In genomic region chr19:48638831-48639381, GRCh38 we compare ENCODE assay signal across 8 cellular contexts. TPM values are rescaled to one million over a fixed set of nuclear protein-coding genes. Genes with fewer than 3 reads are reported as not detected.
A peak's percentile ranks its signal among the peaks of the same experiment; 100 is the strongest.
DNase-seq lines count a peak whose midpoint lies in the region; ATAC-seq and TF ChIP-seq lines count a peak whose summit lies in the region.

No MANE protein-coding gene starts in this region.

- peak overlapping the region; percentile 90 to 99 (median 97) for H3K27ac ChIP-seq in BLaER1 treated with 17β-estradiol and CSF1 and Interleukin-3, amounts not matched to agents 10 nM and 100 nM
- H3K27ac ChIP-seq in MM.1S (ENCODE audit: low read length), result no peak overlapping the region
- peak overlapping the region; percentile 93 for H3K27ac ChIP-seq in colonic mucosa
- H3K27ac ChIP-seq in neural cell (ENCODE audit: low read length), result peak overlapping the region; percentile 83

- H3K27me3 ChIP-seq in BLaER1 treated with 17β-estradiol and CSF1 and Interleukin-3, amounts not matched to agents 10 nM and 100 nM, result no peaks in the 10 kb centered on the region
- H3K27me3 ChIP-seq in MM.1S (replicated peaks; ENCODE audit: insufficient read depth, low read length) (peaks cover 25% of the 10 kb centered on the region), colonic mucosa (no peaks in the 10 kb centered on the region), neural cell (ENCODE audit: insufficient read depth, low read depth, low read length) (no peaks in the 10 kb centered on the region)

- peaks cover 33 to 53% (median 42%) of the 10 kb centered on the region in 10 experiments for H3K4me1 ChIP-seq in BLaER1 treated with 17β-estradiol and CSF1 and Interleukin-3, amounts not matched to agents 10 nM and 100 nM
- H3K4me1 ChIP-seq in MM.1S (ENCODE audit: low read length) (peaks cover 16% of the 10 kb centered on the region), colonic mucosa (peaks cover 9% of the 10 kb centered on the region)

- H3K4me3 ChIP-seq in BLaER1 treated with 17β-estradiol and CSF1 and Interleukin-3, amounts not matched to agents 10 nM and 100 nM, result peak overlapping the region; percentile 50 to 88 (median 54)
- H3K4me3 ChIP-seq in MM.1S (ENCODE audit: low read length) (no peak overlapping the region), colonic mucosa (no peak overlapping the region), neural cell (ENCODE audit: low read length) (peak overlapping the region; percentile 66)

- H2AFZ ChIP-seq in MM.1S (ENCODE audit: low read length), result 0 out of 2 replicates have a peak overlapping the region, but pooled peaks have one; percentile 84
- no peak overlapping the region for H2AFZ ChIP-seq in neural cell (ENCODE audit: low read depth, low read length)

- H3K9me2 ChIP-seq in MM.1S (replicated peaks; ENCODE audit: insufficient read depth, low read length), result no peaks in the 10 kb centered on the region
- H3K9me2 ChIP-seq in neural cell (ENCODE audit: insufficient read depth, low read length), result no peaks in the 10 kb centered on the region

- TF ChIP-seq CTCF in MM.1S (IDR thresholded peaks at IDR 0.05; ENCODE audit: low read length) (no peak), colonic mucosa (IDR thresholded peaks at IDR 0.05) (no peak), neural cell (IDR thresholded peaks at IDR 0.05; ENCODE audit: poor library complexity, severe bottlenecking) (no peak)

- peaks cover 0 to 8% (median 0%) of the 10 kb centered on the region in 11 experiments; a peak in 1 of 22 replicates for H3K36me3 ChIP-seq in BLaER1 treated with 17β-estradiol and CSF1 and Interleukin-3, amounts not matched to agents 10 nM and 100 nM
- H3K36me3 ChIP-seq in MM.1S (replicated peaks; ENCODE audit: insufficient read depth, low read length) (no peaks in the 10 kb centered on the region), colonic mucosa (no peaks in the 10 kb centered on the region), neural cell (ENCODE audit: insufficient read depth, low read length) (no peaks in the 10 kb centered on the region)

- DNase-seq in MM.1S (no peak), colonic mucosa (peak; percentile 41), NOMO-1 (lab: John Stamatoyannopoulos, UW; ENCODE audit: unreplicated experiment in 2 of 2) (no peak), SK-N-DZ (ENCODE audit: low spot score) (no peak)

- peaks cover 0 to 12% (median 0%) of the 10 kb centered on the region in 11 experiments; a peak in 5 of 22 replicates for H4K20me1 ChIP-seq in BLaER1 treated with 17β-estradiol and CSF1 and Interleukin-3, amounts not matched to agents 10 nM and 100 nM
- no peaks in the 10 kb centered on the region for H4K20me1 ChIP-seq in MM.1S (ENCODE audit: insufficient read depth, low read length)
- no peaks in the 10 kb centered on the region for H4K20me1 ChIP-seq in neural cell (ENCODE audit: insufficient read depth)

- H3F3A ChIP-seq in MM.1S (ENCODE audit: insufficient read depth, low read length) (peaks cover 17% of the 10 kb centered on the region), neural cell (ENCODE audit: insufficient read depth, low read length, poor library complexity, severe bottlenecking) (peaks cover 8% of the 10 kb centered on the region)

- intact Hi-C loops in colonic mucosa (cut with DNase I), result no loop called here

- ATAC-seq in GM18511 (IDR thresholded peaks at IDR 0.05; ENCODE audit: unreplicated experiment), result no peak
- no peak for ATAC-seq in HG03521 (IDR thresholded peaks at IDR 0.05; ENCODE audit: unreplicated experiment)

- peak overlapping the region; percentile 88 to 98 (median 92) for H3K9ac ChIP-seq in BLaER1 treated with 17β-estradiol and CSF1 and Interleukin-3, amounts not matched to agents 10 nM and 100 nM
- H3K9ac ChIP-seq in MM.1S (ENCODE audit: low read length), result no peak overlapping the region
- H3K9ac ChIP-seq in colonic mucosa (ENCODE audit: low read depth in 2 of 2, low read length in 2 of 2), result peak overlapping the region; percentile 61 to 70
- peak overlapping the region; percentile 74 for H3K9ac ChIP-seq in neural cell (ENCODE audit: low read length)

- no peaks in the 10 kb centered on the region for H3K9me3 ChIP-seq in BLaER1 treated with 17β-estradiol and CSF1 and Interleukin-3, amounts not matched to agents 10 nM and 100 nM (replicated peaks in 1 of 11)
- H3K9me3 ChIP-seq in MM.1S (replicated peaks; ENCODE audit: insufficient read depth, low read length) (no peaks in the 10 kb centered on the region), colonic mucosa (no peaks in the 10 kb centered on the region), neural cell (ENCODE audit: low read length) (no peaks in the 10 kb centered on the region)

- TF ChIP-seq RAD21 in neural cell (conservative IDR thresholded peaks at IDR 0.05), result no peak

- TF ChIP-seq EP300 in neural cell (conservative IDR thresholded peaks at IDR 0.05; ENCODE audit: poor library complexity, severe bottlenecking), result no peak

- H3K79me2 ChIP-seq in MM.1S (ENCODE audit: low read length) (no peaks in the 10 kb centered on the region), neural cell (replicated peaks; ENCODE audit: insufficient read depth, low read length) (no peaks in the 10 kb centered on the region)

- peak overlapping the region; percentile 77 to 99 (median 93) for H3K4me2 ChIP-seq in BLaER1 treated with 17β-estradiol and CSF1 and Interleukin-3, amounts not matched to agents 10 nM and 100 nM
- H3K4me2 ChIP-seq in MM.1S (ENCODE audit: low read depth, low read length) (peak overlapping the region; percentile 95; the same call in 1 of the 2 replicates), neural cell (ENCODE audit: low read length) (peak overlapping the region; percentile 86)

TF ChIP-seq in neural cell, 6 proteins besides CTCF, POLR2A, EP300 and RAD21:
- no peak for TF ChIP-seq REST (IDR thresholded peaks at IDR 0.05; ENCODE audit: borderline replicate concordance)
- no peak for TF ChIP-seq EZH2 (IDR thresholded peaks at IDR 0.05; ENCODE audit: borderline replicate concordance, insufficient read depth, low read length, poor library complexity, severe bottlenecking)
- TF ChIP-seq MXI1 (conservative IDR thresholded peaks at IDR 0.05; ENCODE audit: poor library complexity, severe bottlenecking), result no peak
- TF ChIP-seq SMC3 (conservative IDR thresholded peaks at IDR 0.05; ENCODE audit: poor library complexity), result no peak
- TF ChIP-seq POLR2AphosphoS5 (IDR thresholded peaks at IDR 0.05), result no peak
- TF ChIP-seq TAF1 (IDR thresholded peaks at IDR 0.05; ENCODE audit: low read depth), result no peak

RNA-seq across cellular contexts. Expression of gene DBP, which starts 1.7 kb away (rescaled TPM):
- 1 to 10 TPM; 4.7 to 8.9 TPM for total RNA-seq in colonic mucosa
- 1.0 and 3.6 TPM in 2 replicates for polyA plus RNA-seq in neural cell
- 5.4 TPM in 2 replicates for polyA minus RNA-seq in neural cell
- polyA plus RNA-seq in SK-N-DZ (2014; cell fraction: cytosol; rRNA removed), result 13.1 and 18.3 TPM in 2 replicates
- 7.2 and 8.8 TPM in 2 replicates for polyA plus RNA-seq in SK-N-DZ (2014; cell fraction: nucleus; rRNA removed)

RNA-seq across cellular contexts. Expression of gene CA11, which starts 7.1 kb away (rescaled TPM):
- 1 to 10 TPM; 1.4 to 2.7 TPM for total RNA-seq in colonic mucosa
- polyA plus RNA-seq in neural cell, result 105 and 108 TPM in 2 replicates
- polyA minus RNA-seq in neural cell, result 50.0 and 57.7 TPM in 2 replicates
- polyA plus RNA-seq in SK-N-DZ (2014; cell fraction: cytosol; rRNA removed), result 8.2 and 8.8 TPM in 2 replicates
- 2.6 and 3.0 TPM in 2 replicates for polyA plus RNA-seq in SK-N-DZ (2014; cell fraction: nucleus; rRNA removed)

RNA-seq across cellular contexts. Expression of gene SPHK2, which starts 19.6 kb away (rescaled TPM):
- total RNA-seq in colonic mucosa, result 10 to 100 TPM; 36.2 to 48.4 TPM
- 22.6 and 32.6 TPM in 2 replicates for polyA plus RNA-seq in neural cell
- polyA minus RNA-seq in neural cell, result 28.5 and 31.7 TPM in 2 replicates
- 10.2 and 16.4 TPM in 2 replicates for polyA plus RNA-seq in SK-N-DZ (2014; cell fraction: cytosol; rRNA removed)
- polyA plus RNA-seq in SK-N-DZ (2014; cell fraction: nucleus; rRNA removed), result 15.7 and 17.2 TPM in 2 replicates

RNA-seq across cellular contexts. Expression of gene RPL18, which starts 19.9 kb away (rescaled TPM):
- 1,000 to 10,000 TPM; 1,499 to 1,736 TPM for total RNA-seq in colonic mucosa
- 2,102 and 2,180 TPM in 2 replicates for polyA plus RNA-seq in neural cell
- 717 and 772 TPM in 2 replicates for polyA minus RNA-seq in neural cell
- polyA plus RNA-seq in SK-N-DZ (2014; cell fraction: cytosol; rRNA removed), result 2,124 and 2,804 TPM in 2 replicates
- 1,314 and 1,437 TPM in 2 replicates for polyA plus RNA-seq in SK-N-DZ (2014; cell fraction: nucleus; rRNA removed)

RNA-seq across cellular contexts. Expression of gene FAM83E, which starts 24.0 kb away (rescaled TPM):
- 100 to 1,000 TPM; 150 to 198 TPM for total RNA-seq in colonic mucosa
- polyA plus RNA-seq in neural cell, result 0.73 and 1.2 TPM in 2 replicates
- 6.1 TPM in 1 of 2 replicates, not detected in the other for polyA minus RNA-seq in neural cell
- 0.27 and 1.0 TPM in 2 replicates for polyA plus RNA-seq in SK-N-DZ (2014; cell fraction: cytosol; rRNA removed)
- 2.0 and 2.1 TPM in 2 replicates for polyA plus RNA-seq in SK-N-DZ (2014; cell fraction: nucleus; rRNA removed)

Comparison
In these comparisons a context has a peak if more than half of its experiments do, and no peak if none do; other contexts are left out.
1. H3K4me3 ChIP-seq: peak in BLaER1 treated with 17β-estradiol and CSF1 and Interleukin-3, amounts not matched to agents 10 nM and 100 nM (10 of 10) and neural cell (single experiment); none in MM.1S (single experiment) and colonic mucosa (single experiment).
2. Peak in every context shown above with its lines, with median percentiles within 50 percentile points of each other: H3K4me2 ChIP-seq.